12 cellular contexts compared by ENCODE assay signal in the genomic region with DNA sequence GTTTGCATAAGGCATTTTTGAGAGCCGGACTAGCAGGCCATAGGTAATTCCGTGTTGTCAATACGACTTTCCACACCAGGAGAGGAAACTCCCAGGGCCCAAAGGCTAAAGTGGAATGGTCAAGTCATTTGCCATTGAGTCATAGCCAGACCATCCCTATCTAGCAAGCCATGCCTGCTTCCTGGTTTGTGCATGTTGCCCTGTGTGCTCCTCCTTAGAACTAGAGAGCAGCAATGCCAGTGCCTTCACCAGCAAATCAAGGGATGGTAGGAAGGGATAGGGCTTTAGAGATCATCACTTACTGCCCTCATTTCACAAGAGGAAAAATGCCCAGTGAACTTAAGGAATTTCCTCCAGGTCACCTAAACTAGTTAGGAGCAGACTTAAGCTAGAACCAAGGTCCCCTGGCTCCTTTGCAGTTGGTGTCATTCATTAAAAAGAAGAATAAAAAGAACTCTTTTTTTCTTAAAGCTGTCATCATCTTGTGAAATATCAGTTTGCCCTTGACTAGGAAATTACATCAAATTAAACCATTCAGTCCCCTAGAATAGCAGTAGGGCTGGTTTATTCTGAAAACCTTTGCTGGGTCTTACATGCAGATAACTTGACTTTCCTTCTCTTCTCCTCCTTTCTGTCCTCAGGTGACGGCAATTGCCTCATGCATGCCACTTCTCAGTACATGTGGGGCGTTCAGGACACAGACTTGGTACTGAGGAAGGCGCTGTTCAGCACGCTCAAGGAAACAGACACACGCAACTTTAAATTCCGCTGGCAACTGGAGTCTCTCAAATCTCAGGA. TPM values are rescaled to one million over a fixed set of nuclear protein-coding genes. Genes with fewer than 3 reads are reported as not detected.
A peak's percentile ranks its signal among the peaks of the same experiment; 100 is the strongest.
DNase-seq lines count a peak whose midpoint lies in the region; ATAC-seq lines count a peak whose summit lies in the region.
"Had no signal": no experiment of that assay in that cellular context is flagged by ENCODE, and none has a peak within 500 bp of the region (broad histone marks: within the 10 kb centered on the region; RNA-seq: fewer than 3 reads in every experiment).

No MANE protein-coding gene starts in this region.

- H3K4me3 Mint-ChIP-seq in IgD-negative memory B cell = peak overlapping the region in 2 of 4 donors; percentile 17 to 76
- peak overlapping the region; percentile 86 for H3K4me3 Mint-ChIP-seq in central memory CD8-positive, alpha-beta T cell

- H3K4me1 ChIP-seq in BLaER1 treated with 17β-estradiol and CSF1 and Interleukin-3, amounts not matched to agents 10 nM and 100 nM = peaks cover 67 to 100% (median 99%) of the 10 kb centered on the region in 10 experiments
- H3K4me1 ChIP-seq in muscle layer of duodenum (ENCODE audit: control insufficient read depth in 1 of 2, insufficient read depth in 2 of 2, low read length in 2 of 2) = peaks cover 7 to 39% of the 10 kb centered on the region in 2 donors
- H3K4me1 ChIP-seq: parathyroid adenoma had no signal

- peaks cover 4% of the 10 kb centered on the region for H3K36me3 Mint-ChIP-seq in IgD-negative memory B cell
- peaks cover 100% of the 10 kb centered on the region for H3K36me3 Mint-ChIP-seq in central memory CD8-positive, alpha-beta T cell (ENCODE audit: insufficient read depth)

- H3K4me1 Mint-ChIP-seq in IgD-negative memory B cell = peaks cover 43 to 62% (median 56%) of the 10 kb centered on the region in 3 donors
- peaks cover 62% of the 10 kb centered on the region for H3K4me1 Mint-ChIP-seq in central memory CD8-positive, alpha-beta T cell

- H3K9me3 ChIP-seq in BLaER1 treated with 17β-estradiol and CSF1 and Interleukin-3, amounts not matched to agents 10 nM and 100 nM (replicated peaks in 1 of 11) = no peaks in the 10 kb centered on the region
- no peaks in the 10 kb centered on the region for H3K9me3 ChIP-seq in muscle layer of duodenum (ENCODE audit: control insufficient read depth in 1 of 2, low read length in 2 of 2)

- H3K4me2 ChIP-seq in BLaER1 treated with 17β-estradiol and CSF1 and Interleukin-3, amounts not matched to agents 10 nM and 100 nM = peak overlapping the region; percentile 68 to 97 (median 91)

- H3K27me3 ChIP-seq in BLaER1 treated with 17β-estradiol and CSF1 and Interleukin-3, amounts not matched to agents 10 nM and 100 nM = no peaks in the 10 kb centered on the region
- H3K27me3 ChIP-seq in muscle layer of duodenum (ENCODE audit: low read depth, low read length) = no peaks in the 10 kb centered on the region

- peak overlapping the region; percentile 10 to 97 (median 92); a peak in 20 of 22 replicates for H3K9ac ChIP-seq in BLaER1 treated with 17β-estradiol and CSF1 and Interleukin-3, amounts not matched to agents 10 nM and 100 nM
- H3K9ac ChIP-seq: parathyroid adenoma had no signal

- DNase-seq in central memory CD8-positive, alpha-beta T cell (ENCODE audit: low spot score in 2 of 2) = no peak
- DNase-seq in EL (no peak), NCI-H2171 treated with DMSO at 0.1 percent for 48 hours (lab: John Stamatoyannopoulos, UW) (no peak), KG1 (lab: John Stamatoyannopoulos, UW) (no peak)
- DNase-seq: activated effector memory CD4-positive, alpha-beta T cell treated with Interleukin-2 at 50 U/mL for 16 hours; foreskin fibroblast; NCI-H1092 had no signal

- H3K9me3 Mint-ChIP-seq in IgD-negative memory B cell = no peaks in the 10 kb centered on the region
- H3K9me3 Mint-ChIP-seq in central memory CD8-positive, alpha-beta T cell = no peaks in the 10 kb centered on the region

- H3K27ac ChIP-seq in BLaER1 treated with 17β-estradiol and CSF1 and Interleukin-3, amounts not matched to agents 10 nM and 100 nM = peak overlapping the region; percentile 86 to 98 (median 94)
- peak overlapping the region; percentile 32 for H3K27ac ChIP-seq in muscle layer of duodenum (ENCODE audit: low read length)
- H3K27ac ChIP-seq: parathyroid adenoma had no signal

- H3K27ac Mint-ChIP-seq in IgD-negative memory B cell = peak overlapping the region in 2 of 3 donors; percentile 83 to 91
- H3K27ac Mint-ChIP-seq in central memory CD8-positive, alpha-beta T cell (ENCODE audit: low read depth) = peak overlapping the region; percentile 92

- H3K27me3 Mint-ChIP-seq in IgD-negative memory B cell = no peaks in the 10 kb centered on the region
- no peaks in the 10 kb centered on the region for H3K27me3 Mint-ChIP-seq in central memory CD8-positive, alpha-beta T cell

- peak overlapping the region; percentile 6 to 96 (median 92); a peak in 15 of 20 replicates for H3K4me3 ChIP-seq in BLaER1 treated with 17β-estradiol and CSF1 and Interleukin-3, amounts not matched to agents 10 nM and 100 nM
- H3K4me3 ChIP-seq in muscle layer of duodenum (ENCODE audit: low read depth in 1 of 2, low read length in 2 of 2) = no peak overlapping the region

- peaks cover 63 to 99% (median 81%) of the 10 kb centered on the region in 11 experiments for H3K36me3 ChIP-seq in BLaER1 treated with 17β-estradiol and CSF1 and Interleukin-3, amounts not matched to agents 10 nM and 100 nM
- peaks cover 47 to 64% of the 10 kb centered on the region in 2 donors for H3K36me3 ChIP-seq in muscle layer of duodenum (ENCODE audit: control insufficient read depth in 1 of 2, insufficient read depth in 2 of 2, low read length in 2 of 2)

- peaks cover 0 to 36% (median 0%) of the 10 kb centered on the region in 11 experiments; a peak in 7 of 22 replicates for H4K20me1 ChIP-seq in BLaER1 treated with 17β-estradiol and CSF1 and Interleukin-3, amounts not matched to agents 10 nM and 100 nM

- no peak for ATAC-seq in central memory CD8-positive, alpha-beta T cell (replicated peaks; ENCODE audit: extremely low read depth, poor library complexity, severe bottlenecking)
- ATAC-seq in HG02938 (IDR thresholded peaks at IDR 0.05; ENCODE audit: unreplicated experiment) = no peak

RNA-seq across cellular contexts. Expression of a gene that starts 7.3 kb away (rescaled TPM):
- 40.7 TPM for polyA plus RNA-seq in IgD-negative memory B cell

Comparison
In these comparisons a context has a peak if more than half of its experiments do, and no peak if none do; other contexts are left out.
1. H3K4me3 ChIP-seq: peak in BLaER1 treated with 17β-estradiol and CSF1 and Interleukin-3, amounts not matched to agents 10 nM and 100 nM (10 of 10); none in muscle layer of duodenum (0 of 2).